ENCODE assay signal across 13 cellular contexts in genomic region chr14:105034314-105035039, GRCh38. TPM values are rescaled to one million over a fixed set of nuclear protein-coding genes. Genes with fewer than 3 reads are reported as not detected.
DNase-seq lines count a peak whose midpoint lies in the region; TF ChIP-seq lines count a peak whose summit lies in the region.
"Had no signal": no experiment of that assay in that cellular context is flagged by ENCODE, and none has a peak within 500 bp of the region (broad histone marks: within the 10 kb centered on the region; RNA-seq: fewer than 3 reads in every experiment).

No MANE protein-coding gene starts in this region.

- TF ChIP-seq CTCF in NB4 (IDR thresholded peaks at IDR 0.05; ENCODE audit: low read depth, low read length) (no peak), spleen (IDR thresholded peaks at IDR 0.05 in 8 of 11, conservative IDR thresholded peaks at IDR 0.05 in 3 of 11) (no peak)

- H3K27ac ChIP-seq in esophagus (ENCODE audit: low read depth in 2 of 2, low read length in 1 of 2) (peak overlapping the region; percentile 49 to 79), spleen (peak overlapping the region in 2 of 8 donors; percentile 71 to 76)

- 85 to 88% methylated on average over 17 of the region's 17 CpGs for WGBS in esophagus, 2 donors
- WGBS in spleen, 5 donors = 74 to 87% (median 78%) methylated on average over 17 of the region's 17 CpGs

- DNase-seq in NB4 (ENCODE audit: low read depth) (peak; percentile 50), spleen (peak; percentile 4), inferior parietal cortex (ENCODE audit: extremely low spot score) (no peak), NCI-H2227 treated with DMSO at 0.1 percent for 48 hours (lab: John Stamatoyannopoulos, UW) (no peak)
- DNase-seq: activated CD4-positive, CD25-positive, alpha-beta regulatory T cell; DMS153; HCEC 1CT; IMR-90; mesendoderm; NCI-H1930; SK-N-SH; stimulated activated CD4-positive, alpha-beta T cell treated with anti-CD3 and anti-CD28 coated beads, Interleukin-4, amount 100 ng/mL, for 24 hours had no signal

- H3K27me3 ChIP-seq in esophagus (ENCODE audit: control insufficient read depth in 1 of 2, insufficient read depth in 2 of 2, low read length in 2 of 2) (no peaks in the 10 kb centered on the region), spleen (replicated peaks in 1 of 7) (no peaks in the 10 kb centered on the region)

- H3K9me3 ChIP-seq in esophagus (ENCODE audit: control insufficient read depth in 2 of 2, insufficient read depth in 1 of 2, low read depth in 1 of 2, low read length in 1 of 2) (no peaks in the 10 kb centered on the region), spleen (no peaks in the 10 kb centered on the region)
- H3K9me3 ChIP-seq: SK-N-SH had no signal

- intact Hi-C loops in spleen (cut with DNase I; ENCODE audit: low total_unique reads) = no loop called here

- no peak overlapping the region for H3K4me3 ChIP-seq in NB4 (ENCODE audit: low read depth, low read length)
- H3K4me3 ChIP-seq in esophagus (ENCODE audit: low read depth in 1 of 2, low read length in 2 of 2) = no peak overlapping the region
- H3K4me3 ChIP-seq in spleen = no peak overlapping the region

- TF ChIP-seq POLR2A in NB4 (IDR thresholded peaks at IDR 0.05; ENCODE audit: extremely low read depth, insufficient read length) (no peak), spleen (IDR thresholded peaks at IDR 0.05) (no peak)

- no peaks in the 10 kb centered on the region for H3K4me1 ChIP-seq in esophagus (ENCODE audit: control insufficient read depth in 2 of 2, insufficient read depth in 2 of 2, low read length in 1 of 2)
- peaks cover 0 to 9% (median 6%) of the 10 kb centered on the region in 6 donors for H3K4me1 ChIP-seq in spleen

- H3K36me3 ChIP-seq in esophagus (ENCODE audit: control insufficient read depth in 2 of 2, insufficient read depth in 2 of 2, low read length in 1 of 2) = no peaks in the 10 kb centered on the region
- peaks cover 0 to under 1% (median 0%) of the 10 kb centered on the region in 6 donors for H3K36me3 ChIP-seq in spleen

RNA-seq across cellular contexts. Expression of gene CDCA4, which starts 13.6 kb away (rescaled TPM):
- polyA plus RNA-seq in esophagus = 10 to 100 TPM; 23.5 to 24.7 TPM
- 10 to 100 TPM in 2 of 7 donors, 1 to 10 TPM in 5; 6.5 to 15.1 (median 8.7) TPM for total RNA-seq in spleen
- polyA plus RNA-seq in spleen = 10 to 100 TPM in 1 of 3 donors, 1 to 10 TPM in 2; 5.8 to 10.5 (median 8.5) TPM

RNA-seq across cellular contexts. Expression of gene GPR132, which starts 30.8 kb away (rescaled TPM):
- polyA plus RNA-seq in esophagus = under 1 TPM; 0.42 to 0.47 TPM
- 10 to 100 TPM; 17.5 to 33.7 (median 23.1) TPM for total RNA-seq in spleen
- 1 to 10 TPM; 5.0 to 9.0 (median 5.8) TPM for polyA plus RNA-seq in spleen
- polyA plus RNA-seq: SK-N-SH had no signal

RNA-seq across cellular contexts. Expression of gene CLBA1, which starts 48.9 kb away (rescaled TPM):
- polyA plus RNA-seq in esophagus = 1 to 10 TPM; 6.5 to 8.3 TPM
- 1 to 10 TPM; 1.7 to 4.0 (median 3.4) TPM for total RNA-seq in spleen
- polyA plus RNA-seq in spleen = 1 to 10 TPM; 3.7 to 4.3 (median 3.9) TPM

RNA-seq across cellular contexts. Expression of gene AHNAK2, which starts 56.3 kb away (rescaled TPM):
- polyA plus RNA-seq in esophagus = 100 to 1,000 TPM in 1 of 2 donors, 10 to 100 TPM in 1; 67.4 to 104 TPM
- total RNA-seq in spleen = 1 to 10 TPM in 1 of 7 donors, under 1 TPM in 6; 0.26 to 1.3 (median 0.66) TPM
- polyA plus RNA-seq in spleen = under 1 TPM; 0.30 to 0.86 (median 0.76) TPM

Comparison
In these comparisons a context has a peak if more than half of its experiments do, and no peak if none do; other contexts are left out.
1. DNase-seq: peak in NB4 (single experiment) and spleen (single experiment); none in inferior parietal cortex (single experiment) and NCI-H2227 treated with DMSO at 0.1 percent for 48 hours (single experiment).
2. RNA of gene GPR132, which starts 30.8 kb away (polyA plus RNA-seq): 5.0 to 9.0 TPM in spleen; 0.42 to 0.47 TPM in esophagus; every median in the first group is over 4 times any median in the second.